1 cellular context compared by ENCODE assay signal in the genomic region with DNA sequence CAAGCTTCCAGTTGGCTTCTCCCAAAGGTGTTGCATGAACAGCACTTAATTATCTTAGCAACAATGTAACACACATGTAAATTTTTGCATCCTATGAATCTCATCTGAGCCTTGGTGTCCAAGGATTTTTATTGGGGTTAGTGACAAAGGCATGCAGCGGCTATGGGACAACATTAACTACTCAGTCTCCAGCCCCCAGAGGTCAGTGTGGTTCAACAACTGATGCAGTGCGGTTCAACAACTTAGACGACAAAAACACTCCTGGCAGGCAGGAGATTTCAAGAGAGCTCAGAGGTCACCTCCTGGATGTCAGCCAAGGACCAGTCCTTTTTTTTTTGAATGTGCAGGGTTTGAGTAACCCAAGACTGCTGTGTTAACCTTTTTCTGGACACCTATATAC.
TF ChIP-seq lines count a peak whose summit lies in the region.

No MANE protein-coding gene starts in this region.

TF ChIP-seq in GM23338, 12 proteins besides CTCF, POLR2A, EP300 and RAD21 (continued from another document):
- TF ChIP-seq, protein P1, sequence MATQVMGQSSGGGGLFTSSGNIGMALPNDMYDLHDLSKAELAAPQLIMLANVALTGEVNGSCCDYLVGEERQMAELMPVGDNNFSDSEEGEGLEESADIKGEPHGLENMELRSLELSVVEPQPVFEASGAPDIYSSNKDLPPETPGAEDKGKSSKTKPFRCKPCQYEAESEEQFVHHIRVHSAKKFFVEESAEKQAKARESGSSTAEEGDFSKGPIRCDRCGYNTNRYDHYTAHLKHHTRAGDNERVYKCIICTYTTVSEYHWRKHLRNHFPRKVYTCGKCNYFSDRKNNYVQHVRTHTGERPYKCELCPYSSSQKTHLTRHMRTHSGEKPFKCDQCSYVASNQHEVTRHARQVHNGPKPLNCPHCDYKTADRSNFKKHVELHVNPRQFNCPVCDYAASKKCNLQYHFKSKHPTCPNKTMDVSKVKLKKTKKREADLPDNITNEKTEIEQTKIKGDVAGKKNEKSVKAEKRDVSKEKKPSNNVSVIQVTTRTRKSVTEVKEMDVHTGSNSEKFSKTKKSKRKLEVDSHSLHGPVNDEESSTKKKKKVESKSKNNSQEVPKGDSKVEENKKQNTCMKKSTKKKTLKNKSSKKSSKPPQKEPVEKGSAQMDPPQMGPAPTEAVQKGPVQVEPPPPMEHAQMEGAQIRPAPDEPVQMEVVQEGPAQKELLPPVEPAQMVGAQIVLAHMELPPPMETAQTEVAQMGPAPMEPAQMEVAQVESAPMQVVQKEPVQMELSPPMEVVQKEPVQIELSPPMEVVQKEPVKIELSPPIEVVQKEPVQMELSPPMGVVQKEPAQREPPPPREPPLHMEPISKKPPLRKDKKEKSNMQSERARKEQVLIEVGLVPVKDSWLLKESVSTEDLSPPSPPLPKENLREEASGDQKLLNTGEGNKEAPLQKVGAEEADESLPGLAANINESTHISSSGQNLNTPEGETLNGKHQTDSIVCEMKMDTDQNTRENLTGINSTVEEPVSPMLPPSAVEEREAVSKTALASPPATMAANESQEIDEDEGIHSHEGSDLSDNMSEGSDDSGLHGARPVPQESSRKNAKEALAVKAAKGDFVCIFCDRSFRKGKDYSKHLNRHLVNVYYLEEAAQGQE (IDR thresholded peaks at IDR 0.05; ENCODE audit: unreplicated experiment) = no peak
- TF ChIP-seq EZH2 (IDR thresholded peaks at IDR 0.05; ENCODE audit: low read depth, unreplicated experiment) = no peak
